Comparison of ENCODE assay signal across 8 cellular contexts in the genomic region with DNA sequence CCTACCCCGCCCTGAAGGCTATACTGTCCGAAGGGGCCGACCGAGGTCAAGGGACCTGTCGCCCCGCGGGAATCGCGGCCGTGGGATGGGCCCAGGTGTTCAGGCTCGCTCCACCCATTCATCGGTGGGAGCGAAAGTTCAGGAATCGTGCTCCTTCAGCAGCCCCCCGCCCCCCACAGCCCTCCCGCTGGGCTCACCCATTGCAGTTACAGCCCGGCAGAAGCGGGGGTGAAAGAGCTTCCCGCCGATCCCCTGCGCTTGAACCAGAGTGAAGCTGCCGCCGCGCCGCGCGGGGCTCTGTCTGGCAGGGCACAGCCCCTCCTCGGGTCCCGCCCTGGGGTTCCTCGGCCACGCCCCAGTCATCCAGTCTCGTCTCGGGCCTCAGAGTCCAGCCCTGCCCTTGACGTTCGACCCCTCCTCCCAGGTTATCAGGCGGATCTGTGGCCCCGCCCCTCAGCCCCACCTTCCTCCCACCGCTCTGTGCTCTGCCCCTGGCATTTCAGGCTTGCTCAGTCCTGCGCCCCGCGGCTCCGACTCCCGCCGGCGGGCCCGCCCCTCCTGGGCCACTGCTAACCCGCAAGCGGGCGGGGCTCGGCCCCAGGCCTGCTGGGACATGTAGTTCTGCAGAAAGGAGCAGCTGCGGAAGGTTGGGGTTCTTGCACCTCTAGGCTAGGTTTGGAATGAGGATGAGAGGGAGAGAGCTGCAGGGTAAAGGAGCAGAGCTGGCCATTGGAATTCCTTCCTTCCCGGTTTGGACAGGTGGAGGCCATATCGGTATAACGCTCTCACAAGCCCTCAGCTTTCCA. TPM values are rescaled to one million over a fixed set of nuclear protein-coding genes. Genes with fewer than 3 reads are reported as not detected.
DNase-seq lines count a peak whose midpoint lies in the region; ATAC-seq, FAIRE-seq and TF ChIP-seq lines count a peak whose summit lies in the region.

A gene (minus strand): TSS at position 303 of the 806 bp plus-strand sequence. CDS start 3,955 bp downstream, outside the sequence.

- H3K9ac ChIP-seq in NT2/D1 (ENCODE audit: insufficient read length, low read depth) (peak within 1 kb of the TSS; percentile 89), endothelial cell of umbilical vein (replicated peaks; ENCODE audit: extremely low read depth, insufficient read depth, low read length) (peak within 1 kb of the TSS; percentile 25)

- BruUV-seq in endothelial cell of umbilical vein (replicated peaks; lab: Mats Ljungman, UMichigan) = no TSS peak

- POLR2A ChIA-PET in endothelial cell of umbilical vein (lab: Charles Lee) = interaction anchor here (1.1 kb wide), 1 partner anchor 13 kb away, joined by 4 read pairs; no protein-coding TSS in a partner anchor

- H3K36me3 ChIP-seq in NT2/D1 (ENCODE audit: insufficient read depth, insufficient read length, low read length) = peaks cover 10% of the 10 kb centered on the region
- H3K36me3 ChIP-seq in endothelial cell of umbilical vein (ENCODE audit: control insufficient read depth in 2 of 2, extremely low read depth in 1 of 2, insufficient read depth in 2 of 2, low read length in 2 of 2) = no peaks in the 10 kb centered on the region

- TF ChIP-seq POLR2A in endothelial cell of umbilical vein (IDR thresholded peaks at IDR 0.05; ENCODE audit: low read depth, low read length) = no peak

- peak; percentile 81 for ATAC-seq in GM21381 (IDR thresholded peaks at IDR 0.05; ENCODE audit: unreplicated experiment)

- FAIRE-seq in HTR-8/SVneo (lab: Jason Lieb, UNC) (peak; percentile 80), endothelial cell of umbilical vein (lab: Jason Lieb, UNC) (peak; percentile 93)

- no peaks in the 10 kb centered on the region for H3K9me1 ChIP-seq in endothelial cell of umbilical vein (replicated peaks; ENCODE audit: control insufficient read depth, extremely low read depth, insufficient read depth, low read length)

- H3K9me3 ChIP-seq in NT2/D1 (ENCODE audit: insufficient read depth, low read length) (peaks cover 7% of the 10 kb centered on the region; the same call in 1 of the 2 replicates), endothelial cell of umbilical vein (replicated peaks; ENCODE audit: control insufficient read depth, insufficient read depth, low read length) (no peaks in the 10 kb centered on the region)

- H3K79me2 ChIP-seq in endothelial cell of umbilical vein (ENCODE audit: control insufficient read depth, insufficient read depth, low read length) = no peaks in the 10 kb centered on the region

- dilution Hi-C loops in endothelial cell of umbilical vein (cut with MboI; ENCODE audit: extremely low pct_ligation_motif_present, low sequenced_read_pairs) = no loop called here

- H3K27ac ChIP-seq in endothelial cell of umbilical vein (ENCODE audit: insufficient read depth, low read depth, low read length) = no peak within 1 kb of the TSS

- CTCF ChIA-PET in endothelial cell of umbilical vein (lab: Charles Lee) = interaction anchor here (0.7 to 9.4 kb wide), 8 partner anchors 10 to 227 kb away, joined by 3 to 152 read pairs (median 6); no protein-coding TSS in a partner anchor

- H2AFZ ChIP-seq in endothelial cell of umbilical vein (ENCODE audit: low read depth, low read length) = peak within 1 kb of the TSS; percentile 98

- DNase-seq in Caki2 (ENCODE audit: low read depth) (peak; percentile 93), HTR-8/SVneo (ENCODE audit: insufficient read length, low spot score) (peak; percentile 96), NT2/D1 (ENCODE audit: low read depth, low spot score) (peak; percentile 99), endothelial cell of umbilical vein (ENCODE audit: low read depth, low spot score) (peak; percentile 84), midbrain (lab: John Stamatoyannopoulos, UW) (peak; percentile 89)
- DNase-seq in activated CD8-positive, alpha-beta memory T cell treated with anti-CD3 and anti-CD28 coated beads, Interleukin-2, amount 50 U/mL, for 24 hours (ENCODE audit: extremely low read depth) = peak; percentile 92
- peak; percentile 88 to 93 for DNase-seq in stimulated activated CD8-positive, alpha-beta memory T cell treated with anti-CD3 and anti-CD28 coated beads, Interleukin-2, amount 100 ng/mL, for 1 hour (ENCODE audit: low read depth in 2 of 2)

- H4K20me1 ChIP-seq in endothelial cell of umbilical vein (replicated peaks; ENCODE audit: control insufficient read depth, extremely low read depth, insufficient read depth, low read length) = no peaks in the 10 kb centered on the region

- intact Hi-C loops in endothelial cell of umbilical vein (cut with micrococcal nuclease) = loop anchor here (1.0 to 5.0 kb wide), 3 partner anchors 12 to 249 kb away; a partner anchor contains a TSS

- H3K4me1 ChIP-seq in NT2/D1 (ENCODE audit: insufficient read depth, insufficient read length) = peaks cover 6% of the 10 kb centered on the region
- H3K4me1 ChIP-seq in endothelial cell of umbilical vein (ENCODE audit: control insufficient read depth, extremely low read depth, insufficient read depth, low read length) = peaks cover 11% of the 10 kb centered on the region

- TF ChIP-seq CTCF in endothelial cell of umbilical vein (IDR thresholded peaks at IDR 0.05; ENCODE audit: extremely low read depth in 1 of 2, insufficient read depth in 1 of 2, low read depth in 1 of 2, low read length in 2 of 2) = no peak

- H3K27me3 ChIP-seq in NT2/D1 (ENCODE audit: insufficient read depth, insufficient read length) (peaks cover 39% of the 10 kb centered on the region), endothelial cell of umbilical vein (ENCODE audit: control insufficient read depth in 2 of 2, insufficient read depth in 2 of 2, low read length in 2 of 2) (no peaks in the 10 kb centered on the region)

- in situ Hi-C loops in Caki2 (cut with HindIII; ENCODE audit: low pct_unique_long_range_greater_than_20kb, low sequenced_read_pairs) = no loop called here

- peak within 1 kb of the TSS; percentile 88 for H3K4me2 ChIP-seq in endothelial cell of umbilical vein (ENCODE audit: insufficient read depth, low read length)

- H3K4me3 ChIP-seq in NT2/D1 (ENCODE audit: insufficient read length, low read depth) (peak within 1 kb of the TSS; percentile 77), endothelial cell of umbilical vein (replicated peaks in 1 of 3; ENCODE audit: insufficient read depth in 1 of 3, low read depth in 1 of 3, low read length in 3 of 3) (peak within 1 kb of the TSS; percentile 44 to 79 (median 65))

TF ChIP-seq in endothelial cell of umbilical vein, 7 proteins besides CTCF, POLR2A, EP300 and RAD21:
- TF ChIP-seq GATA2 (IDR thresholded peaks at IDR 0.05; ENCODE audit: insufficient read depth, insufficient read length, low read depth, low read length) = peak; percentile 78
- TF ChIP-seq, protein P1, sequence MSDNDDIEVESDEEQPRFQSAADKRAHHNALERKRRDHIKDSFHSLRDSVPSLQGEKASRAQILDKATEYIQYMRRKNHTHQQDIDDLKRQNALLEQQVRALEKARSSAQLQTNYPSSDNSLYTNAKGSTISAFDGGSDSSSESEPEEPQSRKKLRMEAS (IDR thresholded peaks at IDR 0.05; ENCODE audit: insufficient read depth, insufficient read length) = no peak

RNA-seq across cellular contexts. Expression of the gene that starts here (rescaled TPM):
- 0.03 TPM in 1 of 2 replicates, not detected in the other for total RNA-seq in Caki2 (2014; rRNA removed; shearing (Covaris generic); ENCODE audit: low replicate concordance)
- 6.3 and 7.0 TPM in 2 replicates for total RNA-seq in endothelial cell of umbilical vein
- 2.8 TPM in 2 replicates for polyA plus RNA-seq in endothelial cell of umbilical vein
- polyA plus RNA-seq in endothelial cell of umbilical vein (2011; cell fraction: cytosol; rRNA removed) = 2.4 and 2.5 TPM in 2 replicates
- 1.3 and 1.6 TPM in 2 replicates for polyA plus RNA-seq in endothelial cell of umbilical vein (2011; cell fraction: nucleus; rRNA removed)
- polyA plus RNA-seq in endothelial cell of umbilical vein (2012) = 5.0 and 6.7 TPM in 2 replicates
- 4.8 and 5.1 TPM in 2 replicates for polyA minus RNA-seq in endothelial cell of umbilical vein
- 5.5 TPM for polyA minus RNA-seq in endothelial cell of umbilical vein (2011; cell fraction: cytosol; rRNA and poly(A)+ RNA removed)
- polyA minus RNA-seq in endothelial cell of umbilical vein (2011; cell fraction: nucleus; rRNA and poly(A)+ RNA removed) = 1.3 and 1.5 TPM in 2 replicates

Comparison
In these comparisons a context has a peak if more than half of its experiments do, and no peak if none do; other contexts are left out.
1. Peak in DNase-seq in Caki2; RNA of the gene not detected or under 1 TPM.